ENCODE assay signal across 8 cellular contexts in genomic region chr2:9753276-9753600, GRCh38.
DNase-seq lines count a peak whose midpoint lies in the region; ATAC-seq and TF ChIP-seq lines count a peak whose summit lies in the region.

No MANE protein-coding gene starts in this region.

- TF ChIP-seq CTCF in omental fat pad (IDR thresholded peaks at IDR 0.05) = no peak

- DNase-seq in COLO829 (ENCODE audit: low spot score) (peak; percentile 32), HUDEP-2 (lab: John Stamatoyannopoulos, UW; ENCODE audit: unreplicated experiment in 76 of 76) (peak in 59 of 76 experiments; percentile 11 to 72 (median 42)), omental fat pad (ENCODE audit: low spot score) (no peak), NCI-H187 (lab: John Stamatoyannopoulos, UW) (no peak), NCI-H2227 (lab: John Stamatoyannopoulos, UW; ENCODE audit: unreplicated experiment) (no peak)
- DNase-seq in activated CD4-positive, alpha-beta T cell treated with anti-CD3 and anti-CD28 coated beads, Interleukin-2, amount 50 U/mL, for 4 hours = peak; percentile 44 to 54

- ATAC-seq in GM21447 (IDR thresholded peaks at IDR 0.05; ENCODE audit: unreplicated experiment) (peak; percentile 57), esophagus mucosa (peak; percentile 81), omental fat pad (ENCODE audit: low FRiP score) (peak; percentile 84)

Comparison
In these comparisons a context has a peak if more than half of its experiments do, and no peak if none do; other contexts are left out.
1. DNase-seq: peak in COLO829 (single experiment), HUDEP-2 (59 of 76) and activated CD4-positive, alpha-beta T cell treated with anti-CD3 and anti-CD28 coated beads, Interleukin-2, amount 50 U/mL, for 4 hours (2 of 2); none in omental fat pad (single experiment), NCI-H187 (0 of 2) and NCI-H2227 (single experiment).
2. Peak in every context shown above with its lines, with median percentiles within 50 percentile points of each other: ATAC-seq.